ENCODE assay signal across 39 cellular contexts in the genomic region with DNA sequence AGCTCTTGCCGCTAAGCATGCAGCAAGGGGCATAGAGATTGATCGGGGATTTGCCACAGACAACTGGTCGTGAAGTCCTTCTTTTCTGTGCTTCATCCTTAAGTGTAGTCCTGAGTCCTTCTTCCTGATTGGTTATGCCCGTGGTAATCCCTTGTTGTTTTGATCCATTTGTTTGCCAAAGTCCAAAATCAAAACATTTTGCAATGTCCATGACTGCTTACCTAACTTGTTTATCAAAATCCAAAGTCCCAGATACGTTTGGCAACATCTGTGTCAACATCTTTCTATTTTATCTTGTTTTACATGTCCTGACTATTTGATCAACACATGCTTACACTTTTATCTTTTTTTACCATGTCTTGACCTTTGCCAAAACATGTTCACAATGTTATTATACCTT.
"Had no signal": no experiment of that assay in that cellular context is flagged by ENCODE, and none has a peak within 500 bp of the region (broad histone marks: within the 10 kb centered on the region; RNA-seq: fewer than 3 reads in every experiment).

No MANE protein-coding gene starts in this region.

- H3K4me3 ChIP-seq: MG63, PC-9 had no signal

- H3K9me3 ChIP-seq: MG63 had no signal

- DNase-seq: activated B cell treated with CpG ODN at 0.5 μM for 24 hours; activated CD4-positive, alpha-beta memory T cell treated with anti-CD3 and anti-CD28 coated beads for 36 hours; activated CD4-positive, alpha-beta T cell treated with anti-CD3 and anti-CD28 coated beads for 4 hours; activated CD4-positive, alpha-beta T cell treated with anti-CD3 and anti-CD28 coated beads, Interleukin-2, amount 50 U/mL, for 1 hour; activated CD4-positive, CD25-positive, alpha-beta regulatory T cell treated with anti-CD3 and anti-CD28 coated beads, Interleukin-2, amount 50 U/mL, for 72 hours; activated CD8-positive, alpha-beta memory T cell treated with anti-CD3 and anti-CD28 coated beads, Interleukin-2, amount 50 U/mL, for 4 hours; activated gamma-delta T cell treated with Interleukin-2 at 50 U/mL for 16 hours; activated naive CD4-positive, alpha-beta T cell treated with anti-CD3 and anti-CD28 coated beads for 36 hours; activated T-cell treated with anti-CD3 and anti-CD28 coated beads for 4 hours; activated T-cell treated with anti-CD3 and anti-CD28 coated beads, Interleukin-2, amount 50 U/mL, for 4 hours; amniotic stem cell; aorta; brain microvascular endothelial cell; central memory CD4-positive, alpha-beta T cell; Karpas-422; MG63; NCI-H1048; NCI-H1105 treated with DMSO at 0.1 percent for 48 hours; NCI-H1436; NCI-H1694; NCI-H1930; NCI-H2081 treated with DMSO at 0.1 percent for 48 hours; NCI-H226; NCI-H446 treated with DMSO at 0.1 percent for 48 hours; NCI-H524; NCI-H69; NCI-H82; NK-92 treated with Interleukin-12 subunit alpha and Interleukin-12 subunit beta, amount 100 ng/mL, for 24 hours; SIG-M5; SW 1271; T-helper 1 cell; T-helper 2 cell; T-helper 9 cell had no signal

- H3K27me3 ChIP-seq: brain microvascular endothelial cell, MG63 had no signal

- H3K27ac ChIP-seq: brain microvascular endothelial cell, PC-9, RWPE1, VCaP had no signal

- ATAC-seq: activated T-cell treated with anti-CD3 and anti-CD28 coated beads, Interleukin-2, amount 50 U/mL, for 4 hours; Right ventricle myocardium inferior; SK-N-SH treated with all-trans-retinoic acid at 6 μM for 48 hours had no signal

- H3K4me2 ChIP-seq: PC-9 had no signal

- FAIRE-seq: RCC 7860 had no signal

- H3K36me3 ChIP-seq: brain microvascular endothelial cell, MG63 had no signal

- H2AFZ ChIP-seq: PC-9 had no signal
